ENCODE assay signal across 9 cellular contexts in genomic region chr1:203288351-203288894, GRCh38. TPM values are rescaled to one million over a fixed set of nuclear protein-coding genes. Genes with fewer than 3 reads are reported as not detected.
DNase-seq lines count a peak whose midpoint lies in the region; ATAC-seq, FAIRE-seq and TF ChIP-seq lines count a peak whose summit lies in the region.
"Had no signal": no experiment of that assay in that cellular context is flagged by ENCODE, and none has a peak within 500 bp of the region (broad histone marks: within the 10 kb centered on the region; RNA-seq: fewer than 3 reads in every experiment).

No MANE protein-coding gene starts in this region.

- H3K27me3 ChIP-seq in CD8-positive, alpha-beta memory T cell (ENCODE audit: insufficient read depth, low read length, poor library complexity, severe bottlenecking): no peaks in the 10 kb centered on the region
- H3K27me3 ChIP-seq in Loucy (ENCODE audit: insufficient read depth, low read length, poor library complexity, severe bottlenecking) (no peaks in the 10 kb centered on the region), K562 (ENCODE audit: control insufficient read depth in 2 of 2, insufficient read depth in 2 of 2, low read length in 2 of 2) (no peaks in the 10 kb centered on the region), neutrophil (no peaks in the 10 kb centered on the region)

- no peak for TF ChIP-seq RAD21 in K562 (CRISPR knock-in tag; conservative IDR thresholded peaks at IDR 0.05 in 1 of 2, IDR thresholded peaks at IDR 0.05 in 1 of 2)

- no peaks in the 10 kb centered on the region for H4K20me1 ChIP-seq in Loucy (ENCODE audit: insufficient read depth, low read length, poor library complexity, severe bottlenecking)
- no peaks in the 10 kb centered on the region for H4K20me1 ChIP-seq in K562 (replicated peaks; ENCODE audit: control insufficient read depth, insufficient read depth, low read length)

- no peaks in the 10 kb centered on the region for H3K9me3 ChIP-seq in CD8-positive, alpha-beta memory T cell (ENCODE audit: low read length)
- H3K9me3 ChIP-seq in Loucy (ENCODE audit: insufficient read depth, low read depth, low read length) (no peaks in the 10 kb centered on the region), K562 (replicated peaks; ENCODE audit: control insufficient read depth, insufficient read depth, low read depth, low read length) (no peaks in the 10 kb centered on the region), neutrophil (no peaks in the 10 kb centered on the region)

- no peak for FAIRE-seq in K562 (lab: Jason Lieb, UNC)

- H3K4me2 ChIP-seq in Loucy (ENCODE audit: low read depth, low read length, poor library complexity, severe bottlenecking) (peak overlapping the region; percentile 70), K562 (ENCODE audit: insufficient read depth, low read length) (no peak overlapping the region)

- H3K4me3 ChIP-seq in CD8-positive, alpha-beta memory T cell (ENCODE audit: low read length): peak overlapping the region; percentile 17
- peak overlapping the region; percentile 61 for H3K4me3 ChIP-seq in Loucy (ENCODE audit: low read length, poor library complexity, severe bottlenecking)
- no peak overlapping the region for H3K4me3 ChIP-seq in K562
- H3K4me3 ChIP-seq in neutrophil (ENCODE audit: low read depth in 1 of 2, low read length in 1 of 2): peak overlapping the region; percentile 56 to 57

- H3K27me3 Mint-ChIP-seq in CD8-positive, alpha-beta memory T cell: peaks cover 0 to 13% of the 10 kb centered on the region in 2 donors

- peaks cover 0 to 2% (median 0%) of the 10 kb centered on the region in 5 donors for H3K9me3 Mint-ChIP-seq in CD8-positive, alpha-beta memory T cell

- BruUV-seq in K562 (replicated peaks; lab: Mats Ljungman, UMichigan): no TSS peak

- CTCF ChIA-PET in CD8-positive, alpha-beta memory T cell (lab: Charles Lee): interaction anchor here (1.4 to 30.7 kb wide), 7 partner anchors 11 to 51 kb away, joined by 3 to 775 read pairs (median 66); partner anchors contain the start of gene BTG2
- CTCF ChIA-PET in K562 (lab: Yijun Ruan, JAX; ENCODE audit: low intra/inter-chr PET ratio): interaction anchor here (0.5 kb wide), 1 partner anchor 1218 kb away, joined by 3 read pairs; no protein-coding TSS in a partner anchor

- peaks cover 60 to 74% (median 63%) of the 10 kb centered on the region in 3 donors for H3K4me1 Mint-ChIP-seq in CD8-positive, alpha-beta memory T cell

- POLR2A ChIA-PET in CD8-positive, alpha-beta memory T cell (lab: Charles Lee): interaction anchor here (0.7 to 7.1 kb wide), 4 partner anchors 17 to 356 kb away, joined by 3 to 161 read pairs (median 72); partner anchors contain the start of gene BTG2
- POLR2A ChIA-PET in K562 (lab: Yijun Ruan, JAX): interaction anchor here (0.6 to 6.6 kb wide), 3 partner anchors 12 to 53 kb away, joined by 3 to 84 read pairs (median 13); partner anchors contain the start of gene BTG2

- no peaks in the 10 kb centered on the region for H3K9me2 ChIP-seq in Loucy (replicated peaks; ENCODE audit: low read depth, low read length)

- H3F3A ChIP-seq in Loucy (ENCODE audit: low read depth): no peaks in the 10 kb centered on the region; the same call in 1 of the 2 replicates

- peak overlapping the region; percentile 71 for H3K9ac ChIP-seq in Loucy (ENCODE audit: low read depth, low read length, poor library complexity, severe bottlenecking)
- H3K9ac ChIP-seq in K562 (ENCODE audit: insufficient read depth in 1 of 2, low read depth in 2 of 2, low read length in 2 of 2): no peak overlapping the region; a peak in 1 of 4 replicates

- intact Hi-C loops in K562 (cut with micrococcal nuclease): no loop called here

- DNase-seq in CD8-positive, alpha-beta memory T cell: peak in 1 of 5 donors; percentile 43
- no peak for DNase-seq in K562 (ENCODE audit: extremely low read depth in 1 of 4, low spot score in 3 of 4)
- no peak for DNase-seq in cerebellum (ENCODE audit: low spot score)
- DNase-seq in dedifferentiated amniotic fluid mesenchymal stem cell (ENCODE audit: extremely low spot score): no peak
- DNase-seq in EL: no peak
- DNase-seq: H7 had no signal

- TF ChIP-seq EP300 in K562 (IDR thresholded peaks at IDR 0.05; ENCODE audit: low read length): no peak

- H3K9me1 ChIP-seq in K562 (ENCODE audit: control insufficient read depth, insufficient read depth, low read length): no peaks in the 10 kb centered on the region

- in situ Hi-C loops in K562 (cut with MboI): no loop called here

- peaks cover 0 to 2% (median 0%) of the 10 kb centered on the region in 3 donors for H3K36me3 Mint-ChIP-seq in CD8-positive, alpha-beta memory T cell

- no peak for TF ChIP-seq POLR2A in K562 (conservative IDR thresholded peaks at IDR 0.05)

- H3K36me3 ChIP-seq in CD8-positive, alpha-beta memory T cell (ENCODE audit: insufficient read depth, low read length): no peaks in the 10 kb centered on the region
- H3K36me3 ChIP-seq in Loucy (ENCODE audit: insufficient read depth, low read length): no peaks in the 10 kb centered on the region
- no peaks in the 10 kb centered on the region for H3K36me3 ChIP-seq in K562 (ENCODE audit: control insufficient read depth, insufficient read depth, low read length)
- no peaks in the 10 kb centered on the region for H3K36me3 ChIP-seq in neutrophil

- peak overlapping the region in 6 of 7 donors; percentile 37 to 87 (median 85) for H3K4me3 Mint-ChIP-seq in CD8-positive, alpha-beta memory T cell

- peak overlapping the region; percentile 85 for H3K27ac ChIP-seq in CD8-positive, alpha-beta memory T cell (ENCODE audit: low read depth, low read length)
- H3K27ac ChIP-seq in K562 (ENCODE audit: extremely low read depth, low read depth, low read length) (no peak overlapping the region), neutrophil (peak overlapping the region; percentile 98)

- H3K4me1 ChIP-seq in CD8-positive, alpha-beta memory T cell (ENCODE audit: insufficient read depth, low read length): peaks cover 62% of the 10 kb centered on the region
- H3K4me1 ChIP-seq in Loucy (ENCODE audit: insufficient read depth, low read length, poor library complexity, severe bottlenecking) (peaks cover 71% of the 10 kb centered on the region), K562 (replicated peaks in 1 of 2; ENCODE audit: control insufficient read depth in 2 of 2, insufficient read depth in 2 of 2, low read length in 2 of 2) (peaks cover 38 to 57% of the 10 kb centered on the region in 2 experiments), neutrophil (ENCODE audit: control insufficient read depth in 1 of 2, insufficient read depth in 1 of 2, low read depth in 1 of 2, low read length in 1 of 2) (peaks cover 84 to 85% of the 10 kb centered on the region in 2 experiments)

- TF ChIP-seq CTCF in Loucy (conservative IDR thresholded peaks at IDR 0.05; ENCODE audit: low read length) (no peak), K562 (IDR thresholded peaks at IDR 0.05 in 2 of 3, conservative IDR thresholded peaks at IDR 0.05 in 1 of 3; ENCODE audit: insufficient read depth in 2 of 3, low read depth in 1 of 3, low read length in 3 of 3) (no peak), neutrophil (IDR thresholded peaks at IDR 0.05) (no peak)

- peak overlapping the region; percentile 99 to 100 (median 100) for H3K27ac Mint-ChIP-seq in CD8-positive, alpha-beta memory T cell

- H3K79me2 ChIP-seq in Loucy (ENCODE audit: insufficient read depth, low read length): peaks cover 12% of the 10 kb centered on the region; the same call in 1 of the 2 replicates
- H3K79me2 ChIP-seq in K562 (ENCODE audit: control insufficient read depth, insufficient read depth, low read length): no peaks in the 10 kb centered on the region

- no peak for ATAC-seq in K562
- ATAC-seq in GM21619 (IDR thresholded peaks at IDR 0.05; ENCODE audit: unreplicated experiment): no peak

- no peak overlapping the region for H2AFZ ChIP-seq in Loucy (ENCODE audit: low read length)
- peak overlapping the region; percentile 36 for H2AFZ ChIP-seq in K562 (ENCODE audit: low read depth, low read length)

- WGBS in K562 (ENCODE audit: insufficient coverage, low coverage, missing lambda C conversion rate): 55% methylated on average over 10 of the region's 10 CpGs

RNA-seq across cellular contexts. Expression of gene BTG2, which starts 16.9 kb away (rescaled TPM):
- total RNA-seq in CD8-positive, alpha-beta memory T cell: 100 to 1,000 TPM in 1 of 2 experiments, 10 to 100 TPM in 1; 97.8 to 102 TPM
- polyA plus RNA-seq in CD8-positive, alpha-beta memory T cell: 138 TPM
- total RNA-seq in K562 (2011; cell fraction: chromatin; rRNA removed; ENCODE audit: low replicate concordance): 20.8 and 48.4 TPM in 2 replicates
- total RNA-seq in K562 (2011; cell fraction: nucleolus; rRNA removed): 32.6 and 48.7 TPM in 2 replicates
- total RNA-seq in K562 (2011; cell fraction: nucleoplasm; rRNA removed): 41.1 and 65.7 TPM in 2 replicates
- total RNA-seq in K562 (2014; rRNA removed) (8.7 and 11.3 TPM in 2 replicates), K562 (2014; rRNA removed; fragmentation: Illumina TruSeq; extraction: Trizol) (5.8 and 7.2 TPM in 2 replicates), K562 (2015; rRNA removed; fragmentation: Illumina TruSeq; extraction: Trizol) (2.6 and 2.9 TPM in 2 replicates), K562 (2021) (9.6 and 11.5 TPM in 2 replicates), cerebellum (17.4 TPM)
- polyA plus RNA-seq in K562 (2011; rRNA removed) (29.7 and 41.9 TPM in 2 replicates), K562 (2014; fragmentation: Illumina TruSeq; extraction: Trizol) (9.4 and 12.2 TPM in 2 replicates), K562 (2014; fragmentation: Nextera tagmentation; extraction: Ambion mirVana) (1 to 10 TPM; 2.3 to 3.8 TPM), K562 (2014; rRNA removed) (10.1 and 12.7 TPM in 2 replicates)
- polyA plus RNA-seq in K562 (2011; cell fraction: cytosol; rRNA removed): 33.8 and 79.9 TPM in 2 replicates
- 25.8 and 51.6 TPM in 2 replicates for polyA plus RNA-seq in K562 (2011; cell fraction: nucleus; rRNA removed)
- 6.2 and 11.0 TPM in 2 replicates for polyA plus RNA-seq in K562 (2012)
- 18.7 and 24.3 TPM in 2 replicates for polyA minus RNA-seq in K562 (2011; rRNA and poly(A)+ RNA removed)
- 12.4 and 25.9 TPM in 2 replicates for polyA minus RNA-seq in K562 (2011; cell fraction: cytosol; rRNA and poly(A)+ RNA removed)
- 23.1 and 23.3 TPM in 2 replicates for polyA minus RNA-seq in K562 (2011; cell fraction: nucleus; rRNA and poly(A)+ RNA removed)

RNA-seq across cellular contexts. Expression of gene CHIT1, which starts 59.0 kb away (rescaled TPM):
- total RNA-seq in CD8-positive, alpha-beta memory T cell: under 1 TPM in 1 of 2 experiments, not detected in 1; 0.07 TPM
- not detected for polyA plus RNA-seq in CD8-positive, alpha-beta memory T cell
- total RNA-seq in K562 (2011; cell fraction: chromatin; rRNA removed; ENCODE audit: low replicate concordance): 0.12 TPM in 1 of 2 replicates, not detected in the other
- total RNA-seq in K562 (2011; cell fraction: nucleolus; rRNA removed): not detected in 2 replicates
- total RNA-seq in K562 (2011; cell fraction: nucleoplasm; rRNA removed): 0.08 TPM in 1 of 2 replicates, not detected in the other
- not detected in 2 replicates for total RNA-seq in K562 (2014; rRNA removed)
- total RNA-seq in K562 (2014; rRNA removed; fragmentation: Illumina TruSeq; extraction: Trizol): not detected in 2 replicates
- not detected in 2 replicates for total RNA-seq in K562 (2015; rRNA removed; fragmentation: Illumina TruSeq; extraction: Trizol)
- not detected in 2 replicates for total RNA-seq in K562 (2021)
- polyA plus RNA-seq in K562 (2011; rRNA removed): not detected in 2 replicates
- polyA plus RNA-seq in K562 (2011; cell fraction: cytosol; rRNA removed): not detected in 2 replicates
- polyA plus RNA-seq in K562 (2011; cell fraction: nucleus; rRNA removed): 0.03 and 0.18 TPM in 2 replicates
- not detected in 2 replicates for polyA plus RNA-seq in K562 (2012)
- polyA plus RNA-seq in K562 (2014; fragmentation: Illumina TruSeq; extraction: Trizol): not detected in 2 replicates
- polyA plus RNA-seq in K562 (2014; fragmentation: Nextera tagmentation; extraction: Ambion mirVana): not detected
- not detected in 2 replicates for polyA plus RNA-seq in K562 (2014; rRNA removed)
- 0.04 TPM in 1 of 2 replicates, not detected in the other for polyA minus RNA-seq in K562 (2011; rRNA and poly(A)+ RNA removed)
- not detected in 2 replicates for polyA minus RNA-seq in K562 (2011; cell fraction: cytosol; rRNA and poly(A)+ RNA removed)
- polyA minus RNA-seq in K562 (2011; cell fraction: nucleus; rRNA and poly(A)+ RNA removed): 0.11 TPM in 1 of 2 replicates, not detected in the other
- 1.5 TPM for total RNA-seq in cerebellum
- total RNA-seq: H7 had no signal
